Comparison of ENCODE assay signal across 1 cellular context in genomic region chr11:118146554-118146953, GRCh38.
TF ChIP-seq lines count a peak whose summit lies in the region.

No MANE protein-coding gene starts in this region.

TF ChIP-seq in HCT116, 20 proteins besides CTCF, POLR2A, EP300 and RAD21 (continued from another document):
- TF ChIP-seq REST (IDR thresholded peaks at IDR 0.05; ENCODE audit: low read depth) (no peak), YY1 (IDR thresholded peaks at IDR 0.05; ENCODE audit: extremely low read depth, insufficient replicate concordance, low read depth, low read length) (no peak), JUND (IDR thresholded peaks at IDR 0.05) (no peak), SIN3A (IDR thresholded peaks at IDR 0.05; ENCODE audit: low read depth) (no peak), ZFX (IDR thresholded peaks at IDR 0.05) (no peak), ELF1 (IDR thresholded peaks at IDR 0.05; ENCODE audit: borderline replicate concordance, low read depth) (no peak), EZH2phosphoT487 (IDR thresholded peaks at IDR 0.05; ENCODE audit: borderline replicate concordance) (no peak), CBX3 (IDR thresholded peaks at IDR 0.05; ENCODE audit: low read depth) (no peak)
